ENCODE assay signal across 21 cellular contexts in the genomic region with DNA sequence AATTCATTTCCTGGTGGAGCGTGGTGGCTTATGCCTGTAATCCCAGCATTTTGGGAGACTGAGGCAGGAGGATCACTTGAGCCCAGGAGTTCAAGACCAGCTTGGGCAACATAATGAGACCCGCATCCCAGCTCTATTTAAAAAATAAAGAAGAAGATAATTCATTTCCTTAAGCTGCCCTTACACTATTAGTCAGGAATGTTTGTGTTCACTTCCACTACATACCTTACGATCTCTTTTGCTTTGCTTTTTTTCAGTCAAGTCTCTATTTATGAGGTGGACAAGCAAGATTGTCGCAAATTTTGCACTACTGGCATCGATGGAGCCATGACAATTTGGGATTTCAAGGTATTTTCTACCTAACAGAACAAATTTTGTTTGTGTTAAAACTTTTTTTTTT.
"Had no signal": no experiment of that assay in that cellular context is flagged by ENCODE, and none has a peak within 500 bp of the region (broad histone marks: within the 10 kb centered on the region; RNA-seq: fewer than 3 reads in every experiment).

No MANE protein-coding gene starts in this region.

- H3K4me3 Mint-ChIP-seq: activated naive CD8-positive, alpha-beta T cell treated with anti-CD3 and anti-CD28 coated beads for 36 hours; activated T-cell treated with anti-CD3 and anti-CD28 coated beads, Interleukin-2, amount 50 U/mL, for 4 hours; memory B cell; naive thymus-derived CD4-positive, alpha-beta T cell; neural crest cell; T-helper 1 cell treated with Interleukin-12 subunit alpha and Interleukin-12 subunit beta and Interleukin-4 antibody, amounts not matched to agents 30 μg/mL and 1 μg/mL, for 36 hours; WTC11 had no signal

- H3K27ac Mint-ChIP-seq: activated naive CD8-positive, alpha-beta T cell treated with anti-CD3 and anti-CD28 coated beads for 36 hours; memory B cell; T-helper 1 cell treated with Interleukin-12 subunit alpha and Interleukin-12 subunit beta and Interleukin-4 antibody, amounts not matched to agents 30 μg/mL and 1 μg/mL, for 36 hours; WTC11 had no signal

- H3K4me1 Mint-ChIP-seq: memory B cell had no signal

- H3K27me3 Mint-ChIP-seq: activated naive CD8-positive, alpha-beta T cell treated with anti-CD3 and anti-CD28 coated beads for 36 hours; memory B cell; naive thymus-derived CD4-positive, alpha-beta T cell had no signal

- H3K9me3 Mint-ChIP-seq: activated naive CD8-positive, alpha-beta T cell treated with anti-CD3 and anti-CD28 coated beads for 36 hours; activated T-cell treated with anti-CD3 and anti-CD28 coated beads, Interleukin-2, amount 50 U/mL, for 4 hours; memory B cell; naive thymus-derived CD4-positive, alpha-beta T cell; neural crest cell; T-helper 1 cell treated with Interleukin-12 subunit alpha and Interleukin-12 subunit beta and Interleukin-4 antibody, amounts not matched to agents 30 μg/mL and 1 μg/mL, for 36 hours; WTC11 had no signal

- DNase-seq: activated CD4-positive, alpha-beta T cell treated with anti-CD3 and anti-CD28 coated beads, Interleukin-2, amount 50 U/mL, for 4 hours; activated CD8-positive, alpha-beta memory T cell treated with anti-CD3 and anti-CD28 coated beads for 24 hours; activated CD8-positive, alpha-beta memory T cell treated with anti-CD3 and anti-CD28 coated beads, Interleukin-2, amount 50 U/mL, for 4 hours; activated naive CD4-positive, alpha-beta T cell treated with Interleukin-2 at 50 U/mL for 16 hours; activated naive CD8-positive, alpha-beta T cell treated with anti-CD3 and anti-CD28 coated beads for 36 hours; activated T-cell treated with anti-CD3 and anti-CD28 coated beads, Interleukin-2, amount 50 U/mL, for 4 hours; effector memory CD4-positive, alpha-beta T cell; head of caudate nucleus; left cardiac atrium; naive thymus-derived CD4-positive, alpha-beta T cell; occipital lobe; spleen; stimulated activated CD4-positive, alpha-beta T cell treated with anti-CD3 and anti-CD28 coated beads, Interleukin-4, amount 100 ng/mL, for 24 hours; stimulated activated naive CD4-positive, alpha-beta T cell treated with Interleukin-2 at 50 U/mL for 16 hours; T1000; upper lobe of left lung had no signal

- FAIRE-seq: islet of Langerhans had no signal
